In the genomic region with DNA sequence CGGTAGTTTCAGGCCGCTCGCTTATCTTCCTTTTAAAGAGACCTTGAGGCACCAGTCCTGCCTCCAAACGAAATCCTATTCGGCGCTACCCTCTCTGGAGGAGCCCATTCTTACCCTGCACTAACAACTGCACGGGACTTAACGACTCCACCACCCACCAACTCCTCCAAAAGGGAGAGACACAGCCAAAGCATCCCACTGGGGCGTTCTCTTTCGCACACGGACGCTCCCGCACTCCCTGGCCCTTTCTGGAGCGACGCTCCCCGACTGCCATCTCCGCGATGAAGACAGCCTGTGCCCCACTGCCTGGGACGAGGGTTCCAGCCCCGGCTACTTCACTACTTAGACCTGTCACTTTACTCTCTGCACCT, we compare ENCODE assay signal across 8 cellular contexts. TPM values are rescaled to one million over a fixed set of nuclear protein-coding genes. Genes with fewer than 3 reads are reported as not detected.
DNase-seq lines count a peak whose midpoint lies in the region; ATAC-seq, FAIRE-seq and TF ChIP-seq lines count a peak whose summit lies in the region.

No MANE protein-coding gene starts in this region.

- TF ChIP-seq EP300 in GM12878 (IDR thresholded peaks at IDR 0.05; ENCODE audit: borderline replicate concordance in 1 of 2, control insufficient read depth in 1 of 2, low read depth in 2 of 2, low read length in 2 of 2): no peak

- intact Hi-C loops in GM12878 (cut with micrococcal nuclease; ENCODE audit: unreplicated experiment): loop anchor here (2.0 to 10.0 kb wide), 2 partner anchors 48 to 1962 kb away; partner anchors contain the start of genes EFCAB11 and TDP1

- DNase-seq in GM12865 (ENCODE audit: low read depth): peak; percentile 30
- no peak for DNase-seq in GM12878 (ENCODE audit: low read depth, low spot score)
- DNase-seq in inferior parietal cortex (ENCODE audit: extremely low spot score): peak; percentile 58
- peak; percentile 9 for DNase-seq in stromal cell of bone marrow (ENCODE audit: low read depth)
- no peak for DNase-seq in 8988T
- DNase-seq in mucosa of gallbladder (ENCODE audit: low spot score): no peak
- no peak for DNase-seq in hippocampal formation (lab: John Stamatoyannopoulos, UW)

- CTCF ChIA-PET in GM12878 (lab: Yijun Ruan, JAX): interaction anchor here (0.6 to 3.4 kb wide), 9 partner anchors 10 to 613 kb away, joined by 3 to 18 read pairs (median 4); partner anchors contain the start of gene GPR65

- peak overlapping the region; percentile 88 for H2AFZ ChIP-seq in GM12878 (ENCODE audit: control insufficient read depth, low read depth, low read length)

- POLR2A ChIA-PET in GM12878 (lab: Charles Lee): interaction anchor here (0.6 to 5.4 kb wide), 4 partner anchors 9 to 67 kb away, joined by 3 to 122 read pairs (median 4); partner anchors contain the start of gene GPR65

- SMC1A ChIA-PET in GM12878 (lab: Charles Lee; ENCODE audit: uncharacterized antibody, unreplicated experiment): interaction anchor here (0.9 to 5.4 kb wide), 6 partner anchors 11 to 45 kb away, joined by 3 to 158 read pairs (median 6); partner anchors contain the start of gene GPR65

- TF ChIP-seq POLR2A in GM12878 (IDR thresholded peaks at IDR 0.05; ENCODE audit: low read depth, low read length): no peak

- no peak for TF ChIP-seq CTCF in GM12865 (IDR thresholded peaks at IDR 0.05; ENCODE audit: insufficient read depth, low read depth, low read length, missing control alignments)
- TF ChIP-seq CTCF in GM12878 (IDR thresholded peaks at IDR 0.05 in 2 of 3, conservative IDR thresholded peaks at IDR 0.05 in 1 of 3; ENCODE audit: control insufficient read depth in 2 of 3, extremely low read depth in 1 of 3, insufficient read depth in 1 of 3, low read depth in 3 of 3, low read length in 3 of 3): no peak

- ATAC-seq in HG03139 (IDR thresholded peaks at IDR 0.05; ENCODE audit: unreplicated experiment) (peak; percentile 0), GM12878 (peak; percentile 3)

- H3K79me2 ChIP-seq in GM12878 (ENCODE audit: control insufficient read depth, insufficient read depth, low read length): no peaks in the 10 kb centered on the region

- FAIRE-seq in GM12878 (lab: Jason Lieb, UNC): no peak

- TSS peak; percentile 61 for BruUV-seq in GM12878 (replicated peaks; lab: Mats Ljungman, UMichigan)

- 3% methylated on average over 20 of the region's 20 CpGs for WGBS in GM12878 (ENCODE audit: insufficient coverage, insufficient replicate concordance, low lambda C conversion rate, missing lambda C conversion rate)

- in situ Hi-C loops in GM12878 (cut with MboI): no loop called here

- H4K20me1 ChIP-seq in GM12878 (ENCODE audit: control insufficient read depth, insufficient read depth): no peaks in the 10 kb centered on the region

- peak overlapping the region; percentile 40 for H3K27ac ChIP-seq in GM12878 (ENCODE audit: control insufficient read depth, insufficient read depth)

- peak overlapping the region; percentile 75 for H3K9ac ChIP-seq in GM12878 (ENCODE audit: control insufficient read depth, insufficient read depth, low read length)

- RAD21 ChIA-PET in GM12878 (lab: Charles Lee; ENCODE audit: unreplicated experiment): interaction anchor here (0.6 to 5.4 kb wide), 7 partner anchors 13 to 47 kb away, joined by 3 to 107 read pairs (median 5); partner anchors contain the start of gene GPR65

- peak overlapping the region; percentile 84 for H3K4me2 ChIP-seq in GM12878 (ENCODE audit: control insufficient read depth, insufficient read depth)

- no peaks in the 10 kb centered on the region; the same call in 1 of the 3 replicates for H3K9me3 ChIP-seq in GM12878 (replicated peaks; ENCODE audit: control insufficient read depth, insufficient read depth, low read length)

- TF ChIP-seq RAD21 in GM12878 (IDR thresholded peaks at IDR 0.05; ENCODE audit: insufficient read depth, low read depth, low read length): no peak

- H3K4me3 ChIP-seq in GM12865 (ENCODE audit: low read depth, low read length) (peak overlapping the region; percentile 71), GM12878 (peak overlapping the region; percentile 75)

- peaks cover 26% of the 10 kb centered on the region for H3K4me1 ChIP-seq in GM12878 (ENCODE audit: control insufficient read depth, insufficient read depth, low read length)

- H3K27me3 ChIP-seq in GM12878 (replicated peaks in 1 of 2; ENCODE audit: control insufficient read depth in 2 of 2, insufficient read depth in 2 of 2, low read length in 1 of 2): no peaks in the 10 kb centered on the region

- H3K36me3 ChIP-seq in GM12878 (ENCODE audit: control insufficient read depth in 2 of 2, insufficient read depth in 2 of 2, low read length in 1 of 2): no peaks in the 10 kb centered on the region

TF ChIP-seq in GM12878, 131 proteins besides CTCF, POLR2A, EP300 and RAD21 (continues in another document):
- TF ChIP-seq TCF3 (IDR thresholded peaks at IDR 0.05; ENCODE audit: borderline replicate concordance, insufficient read depth, low read depth, low read length) (no peak), RFX5 (IDR thresholded peaks at IDR 0.05; ENCODE audit: low read depth, low read length) (no peak), DPF2 (IDR thresholded peaks at IDR 0.05) (no peak), EGR1 (IDR thresholded peaks at IDR 0.05; ENCODE audit: borderline replicate concordance in 1 of 2, low read depth in 2 of 2, low read length in 2 of 2) (no peak)
- TF ChIP-seq, protein P1, sequence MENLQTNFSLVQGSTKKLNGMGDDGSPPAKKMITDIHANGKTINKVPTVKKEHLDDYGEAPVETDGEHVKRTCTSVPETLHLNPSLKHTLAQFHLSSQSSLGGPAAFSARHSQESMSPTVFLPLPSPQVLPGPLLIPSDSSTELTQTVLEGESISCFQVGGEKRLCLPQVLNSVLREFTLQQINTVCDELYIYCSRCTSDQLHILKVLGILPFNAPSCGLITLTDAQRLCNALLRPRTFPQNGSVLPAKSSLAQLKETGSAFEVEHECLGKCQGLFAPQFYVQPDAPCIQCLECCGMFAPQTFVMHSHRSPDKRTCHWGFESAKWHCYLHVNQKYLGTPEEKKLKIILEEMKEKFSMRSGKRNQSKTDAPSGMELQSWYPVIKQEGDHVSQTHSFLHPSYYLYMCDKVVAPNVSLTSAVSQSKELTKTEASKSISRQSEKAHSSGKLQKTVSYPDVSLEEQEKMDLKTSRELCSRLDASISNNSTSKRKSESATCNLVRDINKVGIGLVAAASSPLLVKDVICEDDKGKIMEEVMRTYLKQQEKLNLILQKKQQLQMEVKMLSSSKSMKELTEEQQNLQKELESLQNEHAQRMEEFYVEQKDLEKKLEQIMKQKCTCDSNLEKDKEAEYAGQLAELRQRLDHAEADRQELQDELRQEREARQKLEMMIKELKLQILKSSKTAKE (IDR thresholded peaks at IDR 0.05; ENCODE audit: low read depth, poor library complexity, severe bottlenecking): no peak
- TF ChIP-seq, protein P2, sequence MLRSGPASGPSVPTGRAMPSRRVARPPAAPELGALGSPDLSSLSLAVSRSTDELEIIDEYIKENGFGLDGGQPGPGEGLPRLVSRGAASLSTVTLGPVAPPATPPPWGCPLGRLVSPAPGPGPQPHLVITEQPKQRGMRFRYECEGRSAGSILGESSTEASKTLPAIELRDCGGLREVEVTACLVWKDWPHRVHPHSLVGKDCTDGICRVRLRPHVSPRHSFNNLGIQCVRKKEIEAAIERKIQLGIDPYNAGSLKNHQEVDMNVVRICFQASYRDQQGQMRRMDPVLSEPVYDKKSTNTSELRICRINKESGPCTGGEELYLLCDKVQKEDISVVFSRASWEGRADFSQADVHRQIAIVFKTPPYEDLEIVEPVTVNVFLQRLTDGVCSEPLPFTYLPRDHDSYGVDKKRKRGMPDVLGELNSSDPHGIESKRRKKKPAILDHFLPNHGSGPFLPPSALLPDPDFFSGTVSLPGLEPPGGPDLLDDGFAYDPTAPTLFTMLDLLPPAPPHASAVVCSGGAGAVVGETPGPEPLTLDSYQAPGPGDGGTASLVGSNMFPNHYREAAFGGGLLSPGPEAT (IDR thresholded peaks at IDR 0.05; ENCODE audit: low read depth): no peak

RNA-seq across cellular contexts. Expression of gene GALC, which starts 0.6 kb away (rescaled TPM):
- 63.0 and 73.0 TPM in 2 replicates for total RNA-seq in GM12878 (2013; cell fraction: nucleolus; rRNA removed)
- total RNA-seq in GM12878 (2014; rRNA removed): 4.8 and 6.1 TPM in 2 replicates
- total RNA-seq in GM12878 (2014; rRNA removed; fragmentation: Illumina TruSeq; extraction: Trizol): 4.5 and 4.9 TPM in 2 replicates
- 4.1 and 7.5 TPM in 2 replicates for total RNA-seq in GM12878 (2021)
- 3.1 TPM for polyA plus RNA-seq in GM12878 (2011; ENCODE audit: low read depth)
- 14.0 and 19.2 TPM in 2 replicates for polyA plus RNA-seq in GM12878 (2011; rRNA removed)
- polyA plus RNA-seq in GM12878 (2011; cell fraction: cytosol; rRNA removed): 6.2 and 7.0 TPM in 2 replicates
- 14.6 and 15.2 TPM in 2 replicates for polyA plus RNA-seq in GM12878 (2011; cell fraction: nucleus; rRNA removed)
- polyA plus RNA-seq in GM12878 (2012): 3.8 TPM in 2 replicates
- 3.9 and 7.0 TPM in 2 replicates for polyA plus RNA-seq in GM12878 (2014; fragmentation: Illumina TruSeq; extraction: Trizol)
- 1 to 10 TPM; 1.3 to 1.9 TPM for polyA plus RNA-seq in GM12878 (2014; fragmentation: Nextera tagmentation; extraction: Ambion mirVana)
- 2.8 and 4.7 TPM in 2 replicates for polyA plus RNA-seq in GM12878 (2014; rRNA removed)
- 1 to 10 TPM; 4.6 to 5.0 TPM for polyA plus RNA-seq in GM12878 (2016; fragmentation: Nextera tagmentation; extraction: Ambion mirVana)
- polyA minus RNA-seq in GM12878 (2011; rRNA and poly(A)+ RNA removed): 12.7 and 13.4 TPM in 2 replicates
- 5.3 and 8.3 TPM in 2 replicates for polyA minus RNA-seq in GM12878 (2011; cell fraction: cytosol; rRNA and poly(A)+ RNA removed)
- polyA minus RNA-seq in GM12878 (2011; cell fraction: nucleus; rRNA and poly(A)+ RNA removed): 16.3 and 18.2 TPM in 2 replicates
- 31.3 TPM for total RNA-seq in mucosa of gallbladder

RNA-seq across cellular contexts. Expression of gene GPR65, which starts 12.6 kb away (rescaled TPM):
- total RNA-seq in GM12878 (2013; cell fraction: nucleolus; rRNA removed): 50.5 and 54.0 TPM in 2 replicates
- total RNA-seq in GM12878 (2014; rRNA removed) (11.5 and 14.0 TPM in 2 replicates), GM12878 (2014; rRNA removed; fragmentation: Illumina TruSeq; extraction: Trizol) (11.6 and 12.7 TPM in 2 replicates), GM12878 (2021) (7.3 and 8.2 TPM in 2 replicates), mucosa of gallbladder (3.0 TPM)
- 2.5 TPM for polyA plus RNA-seq in GM12878 (2011; ENCODE audit: low read depth)
- polyA plus RNA-seq in GM12878 (2011; rRNA removed) (14.7 and 25.1 TPM in 2 replicates), GM12878 (2014; fragmentation: Illumina TruSeq; extraction: Trizol) (9.3 and 12.2 TPM in 2 replicates), GM12878 (2014; fragmentation: Nextera tagmentation; extraction: Ambion mirVana) (10 to 100 TPM in 1 of 2 experiments, 1 to 10 TPM in 1; 9.4 to 12.1 TPM), GM12878 (2014; rRNA removed) (3.7 and 4.4 TPM in 2 replicates), GM12878 (2016; fragmentation: Nextera tagmentation; extraction: Ambion mirVana) (1 to 10 TPM; 6.6 to 7.9 TPM)
- polyA plus RNA-seq in GM12878 (2011; cell fraction: cytosol; rRNA removed): 4.3 and 6.1 TPM in 2 replicates
- 9.3 and 11.4 TPM in 2 replicates for polyA plus RNA-seq in GM12878 (2011; cell fraction: nucleus; rRNA removed)
- 3.5 and 6.0 TPM in 2 replicates for polyA plus RNA-seq in GM12878 (2012)
- polyA minus RNA-seq in GM12878 (2011; rRNA and poly(A)+ RNA removed): 20.1 and 30.4 TPM in 2 replicates
- polyA minus RNA-seq in GM12878 (2011; cell fraction: cytosol; rRNA and poly(A)+ RNA removed): 3.6 and 6.1 TPM in 2 replicates
- 17.3 and 22.3 TPM in 2 replicates for polyA minus RNA-seq in GM12878 (2011; cell fraction: nucleus; rRNA and poly(A)+ RNA removed)

Comparison
In these comparisons a context has a peak if more than half of its experiments do, and no peak if none do; other contexts are left out.
1. DNase-seq: peak in GM12865 (single experiment), inferior parietal cortex (single experiment) and stromal cell of bone marrow (single experiment); none in GM12878 (single experiment), 8988T (single experiment), mucosa of gallbladder (single experiment) and hippocampal formation (0 of 2).